In the genomic region with DNA sequence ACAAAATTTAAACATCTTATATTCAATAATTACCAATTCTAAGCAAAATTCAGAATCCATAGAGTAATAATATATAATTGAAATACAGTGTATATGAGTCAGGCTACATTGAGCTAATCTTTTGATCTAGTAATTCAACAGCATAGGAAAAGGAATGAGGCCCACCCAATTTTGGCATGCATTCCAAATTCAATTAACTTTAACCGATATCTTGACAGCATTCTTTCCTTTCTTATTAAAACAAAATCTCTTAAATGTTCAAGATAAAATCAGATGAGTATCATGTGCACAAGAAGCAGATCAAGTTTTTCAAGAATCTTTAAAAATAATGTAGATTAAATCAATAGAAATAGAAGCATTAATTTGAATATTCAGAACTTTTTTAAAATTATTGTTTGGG, we compare ENCODE assay signal across 33 cellular contexts.
"Had no signal": no experiment of that assay in that cellular context is flagged by ENCODE, and none has a peak within 500 bp of the region (broad histone marks: within the 10 kb centered on the region; RNA-seq: fewer than 3 reads in every experiment).

No MANE protein-coding gene starts in this region.

- H3K36me3 ChIP-seq: brain microvascular endothelial cell, WERI-Rb-1 had no signal

- H3K27ac ChIP-seq: brain microvascular endothelial cell, RWPE1, WERI-Rb-1 had no signal

- FAIRE-seq: RCC 7860 had no signal

- ATAC-seq: activated CD8-positive, alpha-beta memory T cell treated with anti-CD3 and anti-CD28 coated beads, Interleukin-2, amount 10 ng/mL, durations not matched to agents 7 days and 5 days; Right ventricle myocardium inferior had no signal

- H3K27me3 ChIP-seq: brain microvascular endothelial cell had no signal

- DNase-seq: activated CD4-positive, alpha-beta memory T cell treated with anti-CD3 and anti-CD28 coated beads, Interleukin-2, amount 10 ng/mL, durations not matched to agents 7 days and 5 days; activated CD4-positive, alpha-beta T cell treated with anti-CD3 and anti-CD28 coated beads for 1 hour; activated CD4-positive, alpha-beta T cell treated with anti-CD3 and anti-CD28 coated beads for 48 hours; activated CD4-positive, CD25-positive, alpha-beta regulatory T cell; activated CD8-positive, alpha-beta memory T cell treated with anti-CD3 and anti-CD28 coated beads for 24 hours; activated CD8-positive, alpha-beta memory T cell treated with anti-CD3 and anti-CD28 coated beads, Interleukin-2, amount 10 ng/mL, durations not matched to agents 7 days and 5 days; activated CD8-positive, alpha-beta memory T cell treated with anti-CD3 and anti-CD28 coated beads, Interleukin-2, amount 50 U/mL, for 48 hours; activated effector memory CD4-positive, alpha-beta T cell treated with Interleukin-2 at 50 U/mL for 16 hours; activated naive CD4-positive, alpha-beta T cell; activated naive CD4-positive, alpha-beta T cell treated with anti-CD3 and anti-CD28 coated beads, Interleukin-2, amount 50 U/mL, for 16 hours; activated naive CD8-positive, alpha-beta T cell treated with anti-CD3 and anti-CD28 coated beads for 36 hours; activated T-cell treated with anti-CD3 and anti-CD28 coated beads, Interleukin-2, amount 50 U/mL, for 48 hours; amniotic stem cell; aorta; brain microvascular endothelial cell; central memory CD4-positive, alpha-beta T cell; Karpas-422; NCI-H1048; NCI-H1105 treated with DMSO at 0.1 percent for 48 hours; NCI-H1436; NCI-H1694; NCI-H1930; NCI-H2081 treated with DMSO at 0.1 percent for 48 hours; NCI-H226; NCI-H446 treated with DMSO at 0.1 percent for 48 hours; NCI-H524; NCI-H69; SIG-M5; T1000; WERI-Rb-1 had no signal
